Comparison of ENCODE assay signal across 10 cellular contexts in the genomic region with DNA sequence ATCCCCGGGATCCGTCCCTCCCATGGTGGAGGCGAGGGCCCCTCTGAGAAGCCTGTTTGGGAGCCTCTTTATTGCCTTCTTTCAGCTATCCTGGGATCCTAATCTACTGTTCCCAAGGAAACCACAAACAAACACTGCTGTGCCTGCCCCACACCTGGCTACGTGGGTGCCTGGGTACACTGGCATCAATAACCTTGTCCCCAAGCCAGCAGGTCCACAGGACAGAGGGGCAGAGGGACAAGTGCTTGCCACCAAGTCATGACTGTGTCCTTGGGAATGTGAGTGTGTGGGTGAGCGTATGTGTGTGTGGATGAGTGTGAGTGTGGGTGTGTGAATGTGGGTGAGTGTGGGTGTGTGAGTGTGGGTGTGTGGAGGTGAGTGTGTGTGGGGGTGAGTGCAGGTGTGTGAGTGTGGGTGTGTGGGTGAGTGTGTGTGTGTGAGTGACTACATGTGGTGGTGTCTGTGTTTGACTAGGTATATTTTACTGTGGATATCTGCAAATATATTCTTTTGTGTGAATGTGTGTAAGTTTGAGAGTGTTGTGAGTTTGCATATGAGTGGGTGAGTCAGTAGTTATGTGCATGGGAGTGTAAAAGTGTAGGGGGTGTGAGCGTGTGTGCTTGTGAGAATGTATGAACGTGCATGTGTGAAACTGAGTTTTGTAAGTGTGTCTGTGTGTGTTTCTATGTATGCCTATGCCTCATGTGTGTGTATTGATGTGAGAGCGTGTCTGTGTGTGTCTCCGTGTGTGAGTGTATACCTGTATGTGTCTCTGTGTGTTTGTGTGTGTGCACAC.
DNase-seq lines count a peak whose midpoint lies in the region; ATAC-seq and TF ChIP-seq lines count a peak whose summit lies in the region.
"Had no signal": no experiment of that assay in that cellular context is flagged by ENCODE, and none has a peak within 500 bp of the region (broad histone marks: within the 10 kb centered on the region; RNA-seq: fewer than 3 reads in every experiment).

No MANE protein-coding gene starts in this region.

- H3K4ac ChIP-seq in trophoblast cell (ENCODE audit: low read depth, low read length), result peak overlapping the region; percentile 14

- peaks cover 0 to 2% (median 0%) of the 10 kb centered on the region in 8 donors for H3K9me3 Mint-ChIP-seq in CD4-positive, alpha-beta memory T cell

- H3K4me1 ChIP-seq in heart left ventricle (peaks cover 7 to 70% (median 56%) of the 10 kb centered on the region in 12 donors), trophoblast cell (ENCODE audit: control insufficient read depth in 1 of 2, insufficient read depth in 2 of 2, low read length in 2 of 2) (peaks cover 49 to 70% of the 10 kb centered on the region in 2 experiments)
- H3K4me1 ChIP-seq in CD4-positive, alpha-beta memory T cell (ENCODE audit: insufficient read depth, low read length), result no peaks in the 10 kb centered on the region

- peak overlapping the region; percentile 34 for H2BK12ac ChIP-seq in trophoblast cell (ENCODE audit: low read length)

- no peak for TF ChIP-seq POLR2A in heart left ventricle (IDR thresholded peaks at IDR 0.05)

- in situ Hi-C loops in Caki2 (cut with HindIII; ENCODE audit: low pct_unique_long_range_greater_than_20kb, low sequenced_read_pairs) (no loop called here), GM13976 (cut with MboI; ENCODE audit: low sequenced_read_pairs, unreplicated experiment) (no loop called here)

- ATAC-seq in heart left ventricle (peak; percentile 41 to 83 (median 56)), GM21367 (IDR thresholded peaks at IDR 0.05; ENCODE audit: unreplicated experiment) (no peak), HG02642 (IDR thresholded peaks at IDR 0.05; ENCODE audit: poor library complexity, unreplicated experiment) (no peak)

- peak overlapping the region; percentile 31 for H4K91ac ChIP-seq in trophoblast cell (ENCODE audit: low read depth, low read length)

- H3K4me3 Mint-ChIP-seq in CD4-positive, alpha-beta memory T cell, result no peak overlapping the region

- no peaks in the 10 kb centered on the region for H3K4me1 Mint-ChIP-seq in CD4-positive, alpha-beta memory T cell

- TF ChIP-seq CTCF in heart left ventricle (IDR thresholded peaks at IDR 0.05), result no peak
- no peak for TF ChIP-seq CTCF in GM13976 (IDR thresholded peaks at IDR 0.05; ENCODE audit: borderline replicate concordance, control extremely low read depth, extremely low read depth, insufficient read depth, missing control alignments)

- H3K79me2 ChIP-seq in trophoblast cell (ENCODE audit: control insufficient read depth, insufficient read depth, low read length, poor library complexity), result peaks cover 25% of the 10 kb centered on the region

- CTCF ChIA-PET in CD4-positive, alpha-beta memory T cell (lab: Charles Lee; ENCODE audit: partially characterized antibody), result no interaction called here

- H2BK120ac ChIP-seq in trophoblast cell (ENCODE audit: insufficient read depth, low read length, poor library complexity), result no peak overlapping the region

- no peak overlapping the region for H2AK5ac ChIP-seq in trophoblast cell (ENCODE audit: low read length)

- peak; percentile 40 for DNase-seq in Caki2 (ENCODE audit: low read depth)
- DNase-seq in NCI-H69 (lab: John Stamatoyannopoulos, UW), result peak; percentile 63
- peak in 2 of 5 donors; percentile 68 to 86 for DNase-seq in heart left ventricle
- DNase-seq in trophoblast cell, result no peak
- no peak for DNase-seq in CD4-positive, alpha-beta memory T cell
- no peak for DNase-seq in GM13976 (ENCODE audit: low spot score)
- DNase-seq: GOT3, NCI-H1694 treated with DMSO at 0.1 percent for 48 hours had no signal

- no peak overlapping the region for H3K4me3 ChIP-seq in heart left ventricle
- H3K4me3 ChIP-seq in trophoblast cell (ENCODE audit: low read depth, low read length), result peak overlapping the region; percentile 13
- no peak overlapping the region for H3K4me3 ChIP-seq in CD4-positive, alpha-beta memory T cell (ENCODE audit: low read length in 2 of 2)

- H3K9ac ChIP-seq in trophoblast cell (ENCODE audit: low read length), result no peak overlapping the region

- POLR2A ChIA-PET in CD4-positive, alpha-beta memory T cell (lab: Charles Lee; ENCODE audit: partially characterized antibody), result no interaction called here

- H3K27me3 ChIP-seq in heart left ventricle (no peaks in the 10 kb centered on the region), trophoblast cell (ENCODE audit: insufficient read depth, low read length) (no peaks in the 10 kb centered on the region)
- H3K27me3 ChIP-seq in CD4-positive, alpha-beta memory T cell (ENCODE audit: insufficient read depth, low read length), result no peaks in the 10 kb centered on the region

- no peak overlapping the region for H3K4me2 ChIP-seq in trophoblast cell (ENCODE audit: low read length)

- H4K12ac ChIP-seq in trophoblast cell (ENCODE audit: low read depth, low read length), result no peak overlapping the region

- intact Hi-C loops in heart left ventricle (cut with DNase I), result loop anchor here in 1 of 10 donors (10.0 kb wide), 1 partner anchor 89 kb away; no protein-coding TSS in a partner anchor
- intact Hi-C loops in CD4-positive, alpha-beta memory T cell (cut with micrococcal nuclease), result no loop called here

- H3K18ac ChIP-seq in trophoblast cell (ENCODE audit: low read length), result peak overlapping the region; percentile 58

- peak overlapping the region; percentile 1 for H2BK5ac ChIP-seq in trophoblast cell (ENCODE audit: low read depth, low read length, poor library complexity)

- H3K36me3 Mint-ChIP-seq in CD4-positive, alpha-beta memory T cell, result no peaks in the 10 kb centered on the region

- H3K79me1 ChIP-seq in trophoblast cell (ENCODE audit: low read length), result peaks cover 51% of the 10 kb centered on the region

- H3K9me3 ChIP-seq in heart left ventricle (no peaks in the 10 kb centered on the region), trophoblast cell (ENCODE audit: insufficient read depth, low read depth, low read length) (peaks cover 6% of the 10 kb centered on the region)
- no peaks in the 10 kb centered on the region for H3K9me3 ChIP-seq in CD4-positive, alpha-beta memory T cell (ENCODE audit: control insufficient read depth in 1 of 2, low read length in 2 of 2)

- no peak overlapping the region for H3K27ac Mint-ChIP-seq in CD4-positive, alpha-beta memory T cell

- 65 to 88% (median 72%) methylated on average over 9 of the region's 9 CpGs for WGBS in heart left ventricle, 4 donors
- WGBS in trophoblast cell (ENCODE audit: extremely low coverage, insufficient coverage, insufficient read length), result 100% methylated on average over 3 of the region's 9 CpGs

- no peak overlapping the region for H3K14ac ChIP-seq in trophoblast cell (ENCODE audit: low read length)

- no peak overlapping the region for H2AFZ ChIP-seq in trophoblast cell (ENCODE audit: insufficient read depth, low read length, poor library complexity)

- no peaks in the 10 kb centered on the region for H3K36me3 ChIP-seq in heart left ventricle
- H3K36me3 ChIP-seq in trophoblast cell (ENCODE audit: control insufficient read depth in 1 of 2, insufficient read depth in 2 of 2, low read length in 2 of 2), result peaks cover 32 to 33% of the 10 kb centered on the region in 2 experiments
- no peaks in the 10 kb centered on the region for H3K36me3 ChIP-seq in CD4-positive, alpha-beta memory T cell (ENCODE audit: insufficient read depth, low read length)

- no peaks in the 10 kb centered on the region for H3K27me3 Mint-ChIP-seq in CD4-positive, alpha-beta memory T cell

- H3K27ac ChIP-seq in heart left ventricle (peak overlapping the region; percentile 52 to 93 (median 75)), trophoblast cell (ENCODE audit: low read depth, low read length) (no peak overlapping the region)
- no peak overlapping the region for H3K27ac ChIP-seq in CD4-positive, alpha-beta memory T cell (ENCODE audit: low read depth, low read length)

- H4K8ac ChIP-seq in trophoblast cell (ENCODE audit: low read depth, low read length), result no peak overlapping the region

- peak overlapping the region; percentile 15 for H3K23ac ChIP-seq in trophoblast cell (ENCODE audit: low read length)

Comparison
In these comparisons a context has a peak if more than half of its experiments do, and no peak if none do; other contexts are left out.
1. DNase-seq: peak in Caki2 (single experiment) and NCI-H69 (single experiment); none in trophoblast cell (0 of 2), CD4-positive, alpha-beta memory T cell (0 of 5) and GM13976 (single experiment).
2. ATAC-seq: peak in heart left ventricle (4 of 4); none in GM21367 (single experiment) and HG02642 (single experiment).
3. H3K27ac ChIP-seq: peak in heart left ventricle (12 of 12); none in trophoblast cell (single experiment) and CD4-positive, alpha-beta memory T cell (single experiment).